Comparison of ENCODE assay signal across 8 cellular contexts in the genomic region with DNA sequence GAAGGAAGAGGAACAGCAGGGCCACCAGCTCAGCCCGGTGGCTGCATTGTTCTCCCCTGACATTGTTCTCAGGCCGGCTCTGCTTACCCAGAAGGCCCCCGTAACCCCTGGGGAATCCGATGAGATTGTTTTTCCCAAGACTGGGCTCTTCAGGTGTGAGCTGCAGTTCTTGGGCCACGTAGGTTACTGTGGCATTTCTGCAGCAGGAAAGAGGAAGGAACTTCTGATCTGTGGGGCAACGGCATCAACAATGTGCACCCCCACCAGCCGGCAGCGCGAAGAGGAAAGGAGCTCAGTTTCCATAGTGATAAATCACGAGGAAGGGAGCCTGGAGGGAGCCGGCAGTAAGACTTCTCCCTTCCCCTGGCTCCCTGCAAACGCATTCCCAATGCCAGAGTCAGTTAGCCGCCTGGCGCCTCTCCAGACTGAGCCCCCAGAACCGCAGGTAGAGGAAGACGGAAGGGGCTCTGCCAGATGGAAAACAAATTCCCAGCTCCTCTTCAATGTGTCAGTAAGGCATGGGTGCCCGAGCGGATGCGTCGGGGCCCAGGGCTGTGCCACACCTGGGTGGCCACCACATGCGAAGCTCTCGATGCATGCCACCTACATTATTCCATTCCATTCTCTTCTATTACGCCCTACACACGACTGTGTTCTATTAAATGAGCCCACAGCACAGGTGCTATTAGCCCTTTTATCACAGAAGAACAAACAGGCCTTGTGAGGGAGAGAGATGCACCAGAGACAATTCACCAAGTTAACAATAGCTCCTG. TPM values are rescaled to one million over a fixed set of nuclear protein-coding genes. Genes with fewer than 3 reads are reported as not detected.
DNase-seq lines count a peak whose midpoint lies in the region; ATAC-seq and TF ChIP-seq lines count a peak whose summit lies in the region.

No MANE protein-coding gene starts in this region.

- CTCF ChIA-PET in CD8-positive, alpha-beta T cell (lab: Charles Lee), result interaction anchor here (0.6 to 2.4 kb wide), 11 partner anchors 8 to 92 kb away, joined by 3 to 10 read pairs (median 4); no protein-coding TSS in a partner anchor

- H3K27ac Mint-ChIP-seq in CD8-positive, alpha-beta T cell, result peak overlapping the region; percentile 82
- H3K27ac Mint-ChIP-seq in stimulated activated naive CD8-positive, alpha-beta T cell treated with anti-CD3 and anti-CD28 coated beads, Interleukin-15, amount 100 ng/mL, for 72 hours, result peak overlapping the region; percentile 1 to 27

- peak; percentile 17 for ATAC-seq in CD8-positive, alpha-beta T cell
- ATAC-seq in stimulated activated naive CD8-positive, alpha-beta T cell treated with anti-CD3 and anti-CD28 coated beads, Interleukin-15, amount 100 ng/mL, for 72 hours, result no peak
- no peak for ATAC-seq in GM18505 (IDR thresholded peaks at IDR 0.05; ENCODE audit: unreplicated experiment)

- POLR2A ChIA-PET in CD8-positive, alpha-beta T cell (lab: Charles Lee), result interaction anchor here (0.8 to 2.0 kb wide), 6 partner anchors 10 to 95 kb away, joined by 3 to 9 read pairs (median 5); partner anchors contain the start of genes CEP95 and DDX5

- peak overlapping the region; percentile 76 for H3K4me3 Mint-ChIP-seq in CD8-positive, alpha-beta T cell
- peak overlapping the region; percentile 18 to 47 for H3K4me3 Mint-ChIP-seq in stimulated activated naive CD8-positive, alpha-beta T cell treated with anti-CD3 and anti-CD28 coated beads, Interleukin-15, amount 100 ng/mL, for 72 hours

- intact Hi-C loops in CD8-positive, alpha-beta T cell (cut with DNase I, micrococcal nuclease), result loop anchor here in 1 of 2 experiments (2.0 kb wide), 1 partner anchor 19 kb away; no protein-coding TSS in a partner anchor

- H3K4me3 ChIP-seq in CD8-positive, alpha-beta T cell (ENCODE audit: low read depth, low read length), result no peak overlapping the region

- no peak overlapping the region for H3K27ac ChIP-seq in CD8-positive, alpha-beta T cell (ENCODE audit: low read depth, low read length)

- TF ChIP-seq CTCF in CD8-positive, alpha-beta T cell (IDR thresholded peaks at IDR 0.05), result no peak

- peaks cover 24% of the 10 kb centered on the region for H3K4me1 Mint-ChIP-seq in CD8-positive, alpha-beta T cell (ENCODE audit: low read depth)
- H3K4me1 Mint-ChIP-seq in stimulated activated naive CD8-positive, alpha-beta T cell treated with anti-CD3 and anti-CD28 coated beads, Interleukin-15, amount 100 ng/mL, for 72 hours, result peaks cover 30% of the 10 kb centered on the region

- peaks cover 9% of the 10 kb centered on the region for H3K4me1 ChIP-seq in CD8-positive, alpha-beta T cell (ENCODE audit: insufficient read depth, low read length)

- TF ChIP-seq POLR2A in GM18505 (IDR thresholded peaks at IDR 0.05; ENCODE audit: borderline replicate concordance, extremely low read depth, insufficient read depth, insufficient read length), result no peak

- no peaks in the 10 kb centered on the region for H3K9me3 ChIP-seq in CD8-positive, alpha-beta T cell (ENCODE audit: low read length)

- DNase-seq in CD8-positive, alpha-beta T cell, result no peak
- peak; percentile 47 for DNase-seq in NCI-H2107 (lab: John Stamatoyannopoulos, UW)
- DNase-seq in cerebellar cortex (ENCODE audit: low spot score), result peak; percentile 67
- peak; percentile 86 for DNase-seq in left kidney (ENCODE audit: low read depth, low spot score)
- DNase-seq in stimulated activated naive CD8-positive, alpha-beta T cell treated with anti-CD3 and anti-CD28 coated beads, Interleukin-15, amount 100 ng/mL, for 72 hours, result no peak
- DNase-seq in NCI-H128 (lab: John Stamatoyannopoulos, UW; ENCODE audit: unreplicated experiment), result no peak
- no peak for DNase-seq in activated gamma-delta T cell (lab: John Stamatoyannopoulos, UW)

- no peaks in the 10 kb centered on the region for H3K36me3 Mint-ChIP-seq in CD8-positive, alpha-beta T cell

- H3K9me3 Mint-ChIP-seq in CD8-positive, alpha-beta T cell, result no peaks in the 10 kb centered on the region
- H3K9me3 Mint-ChIP-seq in stimulated activated naive CD8-positive, alpha-beta T cell treated with anti-CD3 and anti-CD28 coated beads, Interleukin-15, amount 100 ng/mL, for 72 hours, result no peaks in the 10 kb centered on the region

- H3K27me3 Mint-ChIP-seq in CD8-positive, alpha-beta T cell (ENCODE audit: low read depth), result no peaks in the 10 kb centered on the region
- H3K27me3 Mint-ChIP-seq in stimulated activated naive CD8-positive, alpha-beta T cell treated with anti-CD3 and anti-CD28 coated beads, Interleukin-15, amount 100 ng/mL, for 72 hours, result no peaks in the 10 kb centered on the region

- no peaks in the 10 kb centered on the region for H3K36me3 ChIP-seq in CD8-positive, alpha-beta T cell (ENCODE audit: insufficient read depth, low read length)

- H3K27me3 ChIP-seq in CD8-positive, alpha-beta T cell (ENCODE audit: insufficient read depth, low read length), result no peaks in the 10 kb centered on the region

RNA-seq across cellular contexts. Expression of gene PECAM1, which starts 21.5 kb away (rescaled TPM):
- 10 to 100 TPM; 64.3 to 70.6 TPM for total RNA-seq in CD8-positive, alpha-beta T cell

RNA-seq across cellular contexts. Expression of gene MILR1, which starts 36.7 kb away (rescaled TPM):
- total RNA-seq in CD8-positive, alpha-beta T cell, result not detected

Comparison
In these comparisons a context has a peak if more than half of its experiments do, and no peak if none do; other contexts are left out.
1. DNase-seq: peak in NCI-H2107 (single experiment), cerebellar cortex (single experiment) and left kidney (single experiment); none in CD8-positive, alpha-beta T cell (0 of 7), stimulated activated naive CD8-positive, alpha-beta T cell treated with anti-CD3 and anti-CD28 coated beads, Interleukin-15, amount 100 ng/mL, for 72 hours (0 of 2), NCI-H128 (single experiment) and activated gamma-delta T cell (single experiment).